In genomic region chr10:133590226-133590969, GRCh38 we compare ENCODE assay signal across 10 cellular contexts. TPM values are rescaled to one million over a fixed set of nuclear protein-coding genes. Genes with fewer than 3 reads are reported as not detected.
"Had no signal": no experiment of that assay in that cellular context is flagged by ENCODE, and none has a peak within 500 bp of the region (broad histone marks: within the 10 kb centered on the region; RNA-seq: fewer than 3 reads in every experiment).

No MANE protein-coding gene starts in this region.

- H3K27ac ChIP-seq: HL-60 had no signal

- FAIRE-seq: H1, H54, HTR-8/SVneo, K562 had no signal

- DNase-seq: H9, HCEC 1CT, IMR-90, KG1 had no signal

- ATAC-seq: GM23338, K562 had no signal

- H3K27ac Mint-ChIP-seq: GM23338, H9 had no signal

- H3K4me3 ChIP-seq: GM23338, K562 had no signal

- H3K4me1 Mint-ChIP-seq: GM23338, H9 had no signal

- H3K4me3 Mint-ChIP-seq: GM23338, H9 had no signal

- H3K4me2 ChIP-seq: GM23338 had no signal

RNA-seq across cellular contexts. Expression of gene SYCE1, which starts 25.0 kb away (rescaled TPM):
- total RNA-seq: GM23338, H1, H9, IMR-90, K562 had no signal
- polyA plus RNA-seq: H1, IMR-90, K562 had no signal

RNA-seq across cellular contexts. Expression of gene FRG2B, which starts 36.2 kb away (rescaled TPM):
- total RNA-seq: GM23338, H1, H9, IMR-90, K562 had no signal
- polyA plus RNA-seq: GM23338, H1, IMR-90, K562 had no signal
